ENCODE assay signal across 9 cellular contexts in the genomic region with DNA sequence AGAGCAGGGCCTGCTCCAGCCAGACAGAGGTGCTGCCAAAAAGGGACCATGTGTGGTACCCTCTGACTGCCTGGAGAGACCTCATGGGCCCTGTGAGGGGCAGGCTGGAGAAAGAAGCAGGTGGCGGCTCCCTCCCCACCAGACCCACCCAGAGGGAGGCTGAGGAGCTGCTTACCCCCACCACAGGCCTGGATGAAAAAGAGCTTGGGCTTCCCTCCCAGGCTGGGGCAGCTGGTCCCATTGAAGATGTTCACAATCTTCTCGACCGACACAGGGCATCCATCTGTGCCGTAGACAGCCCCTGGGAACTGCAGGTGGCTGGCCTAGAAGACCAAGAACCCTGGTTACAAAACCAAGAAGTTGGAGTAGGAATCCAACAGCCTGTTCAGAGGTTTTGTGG. TPM values are rescaled to one million over a fixed set of nuclear protein-coding genes. Genes with fewer than 3 reads are reported as not detected.
"Had no signal": no experiment of that assay in that cellular context is flagged by ENCODE, and none has a peak within 500 bp of the region (broad histone marks: within the 10 kb centered on the region; RNA-seq: fewer than 3 reads in every experiment).

No MANE protein-coding gene starts in this region.

- DNase-seq: H9, HCEC 1CT, IMR-90, KG1 had no signal

- H3K4me3 ChIP-seq: GM23338, K562 had no signal

- H3K4me2 ChIP-seq: GM23338 had no signal

- ATAC-seq: GM23338, K562 had no signal

- H3K27ac ChIP-seq: HL-60 had no signal

- H2AFZ ChIP-seq: GM23338 had no signal

RNA-seq across cellular contexts. Expression of a gene that starts 28.5 kb away (rescaled TPM):
- total RNA-seq: GM23338, H1, H9, HT1080, IMR-90 had no signal
- polyA plus RNA-seq: GM23338, H1, IMR-90 had no signal

RNA-seq across cellular contexts. Expression of a gene that starts 47.9 kb away (rescaled TPM):
- total RNA-seq: GM23338, H1, H9, HT1080, IMR-90 had no signal
- polyA plus RNA-seq: GM23338, H1, IMR-90, K562 had no signal
